ENCODE assay signal across 8 cellular contexts in genomic region chr4:139656614-139657486, GRCh38. TPM values are rescaled to one million over a fixed set of nuclear protein-coding genes. Genes with fewer than 3 reads are reported as not detected.
DNase-seq lines count a peak whose midpoint lies in the region; ATAC-seq, FAIRE-seq and TF ChIP-seq lines count a peak whose summit lies in the region.

No MANE protein-coding gene starts in this region.

- DNase-seq in COLO829 (ENCODE audit: low spot score) = peak; percentile 51
- peak; percentile 68 to 87 for DNase-seq in NCI-H526 (lab: John Stamatoyannopoulos, UW)
- peak; percentile 13 to 19 for DNase-seq in activated CD4-positive, alpha-beta T cell treated with anti-CD3 and anti-CD28 coated beads, Interleukin-2, amount 50 U/mL, for 4 hours
- DNase-seq in endothelial cell of umbilical vein (ENCODE audit: low read depth, low spot score) = peak; percentile 76
- DNase-seq in middle frontal gyrus (ENCODE audit: extremely low spot score, low spot score) = peak; percentile 67
- DNase-seq in tibial nerve (ENCODE audit: low spot score in 2 of 2) = peak in 1 of 2 donors; percentile 28

- dilution Hi-C loops in endothelial cell of umbilical vein (cut with MboI; ENCODE audit: extremely low pct_ligation_motif_present, low sequenced_read_pairs) = no loop called here

- H4K20me1 ChIP-seq in endothelial cell of umbilical vein (replicated peaks; ENCODE audit: control insufficient read depth, extremely low read depth, insufficient read depth, low read length) = no peaks in the 10 kb centered on the region

- 21 to 27% methylated on average over 13 of the region's 13 CpGs for WGBS in tibial nerve, 2 donors

- no peaks in the 10 kb centered on the region for H3K36me3 ChIP-seq in endothelial cell of umbilical vein (ENCODE audit: control insufficient read depth in 2 of 2, extremely low read depth in 1 of 2, insufficient read depth in 2 of 2, low read length in 2 of 2)
- H3K36me3 ChIP-seq in tibial nerve = no peaks in the 10 kb centered on the region

- no peak for TF ChIP-seq EP300 in tibial nerve (IDR thresholded peaks at IDR 0.05)

- H3K27ac ChIP-seq in endothelial cell of umbilical vein (ENCODE audit: insufficient read depth, low read depth, low read length) = peak overlapping the region; percentile 94
- peak overlapping the region in 2 of 4 donors; percentile 1 to 17 for H3K27ac ChIP-seq in tibial nerve

- FAIRE-seq in endothelial cell of umbilical vein (lab: Jason Lieb, UNC) = peak; percentile 53

- no peaks in the 10 kb centered on the region for H3K27me3 ChIP-seq in endothelial cell of umbilical vein (ENCODE audit: control insufficient read depth in 2 of 2, insufficient read depth in 2 of 2, low read length in 2 of 2)
- H3K27me3 ChIP-seq in tibial nerve = no peaks in the 10 kb centered on the region

- TF ChIP-seq POLR2A in endothelial cell of umbilical vein (IDR thresholded peaks at IDR 0.05; ENCODE audit: low read depth, low read length) = no peak
- TF ChIP-seq POLR2A in tibial nerve (IDR thresholded peaks at IDR 0.05) = no peak

- peak overlapping the region; percentile 68 for H3K4me2 ChIP-seq in endothelial cell of umbilical vein (ENCODE audit: insufficient read depth, low read length)

- CTCF ChIA-PET in endothelial cell of umbilical vein (lab: Charles Lee) = interaction anchor here (0.6 to 10.8 kb wide), 47 partner anchors 9 to 953 kb away, joined by 3 to 275 read pairs (median 4); partner anchors contain the start of genes MGST2, RAB33B and SCOC

- TSS peak; percentile 69 for BruUV-seq in endothelial cell of umbilical vein (replicated peaks; lab: Mats Ljungman, UMichigan)

- no peaks in the 10 kb centered on the region for H3K9me1 ChIP-seq in endothelial cell of umbilical vein (replicated peaks; ENCODE audit: control insufficient read depth, extremely low read depth, insufficient read depth, low read length)

- H3K4me3 ChIP-seq in endothelial cell of umbilical vein (replicated peaks in 1 of 3; ENCODE audit: insufficient read depth in 1 of 3, low read depth in 1 of 3, low read length in 3 of 3) (peak overlapping the region in 1 of 3 experiments; percentile 30), tibial nerve (no peak overlapping the region)

- TF ChIP-seq CTCF in endothelial cell of umbilical vein (IDR thresholded peaks at IDR 0.05; ENCODE audit: extremely low read depth in 1 of 2, insufficient read depth in 1 of 2, low read depth in 1 of 2, low read length in 2 of 2) (peak; percentile 83 to 86), tibial nerve (IDR thresholded peaks at IDR 0.05) (peak; percentile 60 to 78 (median 72))

- peaks cover 45% of the 10 kb centered on the region for H3K4me1 ChIP-seq in endothelial cell of umbilical vein (ENCODE audit: control insufficient read depth, extremely low read depth, insufficient read depth, low read length)
- H3K4me1 ChIP-seq in tibial nerve = peaks cover 0 to 11% (median 0%) of the 10 kb centered on the region in 4 donors

- H3K9me3 ChIP-seq in endothelial cell of umbilical vein (replicated peaks; ENCODE audit: control insufficient read depth, insufficient read depth, low read length) = no peaks in the 10 kb centered on the region
- no peaks in the 10 kb centered on the region for H3K9me3 ChIP-seq in tibial nerve

- POLR2A ChIA-PET in endothelial cell of umbilical vein (lab: Charles Lee) = interaction anchor here (0.7 kb wide), 1 partner anchor 9 kb away, joined by 3 read pairs; the partner anchor contains the start of gene MGST2

- ATAC-seq in GM19438 (IDR thresholded peaks at IDR 0.05; ENCODE audit: low read depth, unreplicated experiment) = peak; percentile 84
- peak; percentile 73 for ATAC-seq in HG03520 (IDR thresholded peaks at IDR 0.05; ENCODE audit: unreplicated experiment)

- peak overlapping the region; percentile 71 for H3K9ac ChIP-seq in endothelial cell of umbilical vein (replicated peaks; ENCODE audit: extremely low read depth, insufficient read depth, low read length)

- peak overlapping the region; percentile 90 for H2AFZ ChIP-seq in endothelial cell of umbilical vein (ENCODE audit: low read depth, low read length)

- H3K79me2 ChIP-seq in endothelial cell of umbilical vein (ENCODE audit: control insufficient read depth, insufficient read depth, low read length) = no peaks in the 10 kb centered on the region

- intact Hi-C loops in endothelial cell of umbilical vein (cut with micrococcal nuclease) = loop anchor here (1.0 to 5.0 kb wide), 9 partner anchors 48 to 955 kb away; no protein-coding TSS in a partner anchor

TF ChIP-seq in endothelial cell of umbilical vein, 7 proteins besides CTCF, POLR2A, EP300 and RAD21:
- TF ChIP-seq MYC (IDR thresholded peaks at IDR 0.05; ENCODE audit: low read depth, low read length) = no peak
TF ChIP-seq in endothelial cell of umbilical vein: peak in this region for 0.

RNA-seq across cellular contexts. Expression of gene MGST2, which starts 8.8 kb away (rescaled TPM):
- 62.4 and 64.3 TPM in 2 replicates for total RNA-seq in endothelial cell of umbilical vein
- 57.3 and 78.9 TPM in 2 replicates for polyA plus RNA-seq in endothelial cell of umbilical vein
- polyA plus RNA-seq in endothelial cell of umbilical vein (2011; cell fraction: cytosol; rRNA removed) = 59.1 and 66.0 TPM in 2 replicates
- polyA plus RNA-seq in endothelial cell of umbilical vein (2011; cell fraction: nucleus; rRNA removed) = 21.2 and 30.8 TPM in 2 replicates
- polyA plus RNA-seq in endothelial cell of umbilical vein (2012) = 36.4 and 47.7 TPM in 2 replicates
- polyA minus RNA-seq in endothelial cell of umbilical vein = 21.0 and 22.2 TPM in 2 replicates
- 15.0 TPM for polyA minus RNA-seq in endothelial cell of umbilical vein (2011; cell fraction: cytosol; rRNA and poly(A)+ RNA removed)
- polyA minus RNA-seq in endothelial cell of umbilical vein (2011; cell fraction: nucleus; rRNA and poly(A)+ RNA removed) = 19.6 and 25.7 TPM in 2 replicates
- total RNA-seq in tibial nerve = 10 to 100 TPM; 12.2 to 27.3 (median 26.8) TPM
